9 cellular contexts compared by ENCODE assay signal in the genomic region with DNA sequence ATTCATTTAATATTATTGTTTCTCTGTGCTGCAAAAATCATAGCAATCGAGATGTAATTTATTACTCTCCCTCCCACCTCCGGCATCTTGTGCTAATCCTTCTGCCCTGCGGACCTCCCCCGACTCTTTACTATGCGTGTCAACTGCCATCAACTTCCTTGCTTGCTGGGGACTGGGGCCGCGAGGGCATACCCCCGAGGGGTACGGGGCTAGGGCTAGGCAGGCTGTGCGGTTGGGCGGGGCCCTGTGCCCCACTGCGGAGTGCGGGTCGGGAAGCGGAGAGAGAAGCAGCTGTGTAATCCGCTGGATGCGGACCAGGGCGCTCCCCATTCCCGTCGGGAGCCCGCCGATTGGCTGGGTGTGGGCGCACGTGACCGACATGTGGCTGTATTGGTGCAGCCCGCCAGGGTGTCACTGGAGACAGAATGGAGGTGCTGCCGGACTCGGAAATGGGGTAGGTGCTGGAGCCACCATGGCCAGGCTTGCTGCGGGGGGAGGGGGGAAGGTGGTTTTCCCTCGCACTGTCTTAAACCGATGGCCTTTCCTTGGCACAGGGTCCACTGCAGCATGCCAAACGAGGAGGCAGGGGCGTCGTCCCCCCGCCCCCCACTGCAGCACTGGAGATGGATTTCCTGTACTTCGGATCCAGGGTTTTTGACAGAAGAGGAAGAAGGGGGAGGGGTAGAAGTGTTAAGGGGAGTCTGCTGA. TPM values are rescaled to one million over a fixed set of nuclear protein-coding genes. Genes with fewer than 3 reads are reported as not detected.
DNase-seq lines count a peak whose midpoint lies in the region; ATAC-seq, FAIRE-seq and TF ChIP-seq lines count a peak whose summit lies in the region.
"Had no signal": no experiment of that assay in that cellular context is flagged by ENCODE, and none has a peak within 500 bp of the region (broad histone marks: within the 10 kb centered on the region; RNA-seq: fewer than 3 reads in every experiment).

A gene (plus strand): TSS at position 414 of the 708 bp plus-strand sequence. CDS start 17,006 bp downstream, outside the sequence.

- TF ChIP-seq CTCF in WTC11 (IDR thresholded peaks at IDR 0.05) (no peak), bronchial epithelial cell (IDR thresholded peaks at IDR 0.05; ENCODE audit: insufficient read depth, low read length, severe bottlenecking) (no peak)

- no peaks in the 10 kb centered on the region for H3K9me3 Mint-ChIP-seq in WTC11

- peaks cover 22% of the 10 kb centered on the region for H3K4me1 Mint-ChIP-seq in WTC11

- peak within 1 kb of the TSS; percentile 95 for H3K27ac Mint-ChIP-seq in WTC11

- no peaks in the 10 kb centered on the region for H3K36me3 Mint-ChIP-seq in WTC11

- CTCF ChIA-PET in WTC11 (lab: Charles Lee) = interaction anchor here (1.3 to 2.1 kb wide), 4 partner anchors 20 to 111 kb away, joined by 3 to 16 read pairs (median 10); no protein-coding TSS in a partner anchor

- H3K4me3 ChIP-seq in bronchial epithelial cell (ENCODE audit: low read depth, low read length) (peak within 1 kb of the TSS; percentile 57), small intestine (ENCODE audit: low read depth in 1 of 2, low read length in 2 of 2) (peak within 1 kb of the TSS; percentile 54 to 82)

- H3K4me3 Mint-ChIP-seq in WTC11 = peak within 1 kb of the TSS; percentile 92

- peak; percentile 60 for TF ChIP-seq POLR2A in GM18526 (IDR thresholded peaks at IDR 0.05; ENCODE audit: extremely low read depth, insufficient read length)

- POLR2A ChIA-PET in WTC11 (lab: Charles Lee) = interaction anchor here (1.0 to 1.5 kb wide), 2 partner anchors 30 to 40 kb away, joined by 4 read pairs; no protein-coding TSS in a partner anchor

- H3K27ac ChIP-seq in small intestine (ENCODE audit: low read depth in 1 of 2, low read length in 1 of 2) = peak within 1 kb of the TSS in 1 of 2 donors; percentile 78
- H3K27ac ChIP-seq: C4-2B had no signal

- H3K27me3 Mint-ChIP-seq in WTC11 (ENCODE audit: low read depth) = no peaks in the 10 kb centered on the region

- H3K4me1 ChIP-seq in small intestine (ENCODE audit: control insufficient read depth in 2 of 2, insufficient read depth in 1 of 2, low read depth in 1 of 2, low read length in 1 of 2) = peaks cover 0 to 4% of the 10 kb centered on the region in 2 donors

- ATAC-seq in HG03060 (IDR thresholded peaks at IDR 0.05; ENCODE audit: low read depth, unreplicated experiment) (peak; percentile 90), WTC11 (peak; percentile 97)

- WGBS in small intestine, 3 donors = 1 to 7% (median 5%) methylated on average over 33 to 36 of the region's 36 CpGs

- no peaks in the 10 kb centered on the region for H3K9me3 ChIP-seq in small intestine (ENCODE audit: control insufficient read depth, low read depth)

- FAIRE-seq in bronchial epithelial cell (lab: Jason Lieb, UNC) (no peak), small intestine (lab: Jason Lieb, UNC) (no peak)

- H3K27me3 ChIP-seq in bronchial epithelial cell (ENCODE audit: control insufficient read depth, insufficient read depth, low read length) (no peaks in the 10 kb centered on the region), small intestine (ENCODE audit: control insufficient read depth in 2 of 2, insufficient read depth in 2 of 2, low read length in 2 of 2) (no peaks in the 10 kb centered on the region)

- DNase-seq in A172 (ENCODE audit: low spot score) (peak; percentile 86), NCI-H2227 (lab: John Stamatoyannopoulos, UW; ENCODE audit: unreplicated experiment) (peak; percentile 87), WTC11 (ENCODE audit: low spot score) (peak; percentile 92), bronchial epithelial cell (ENCODE audit: low read depth) (peak; percentile 79), iPS-NIHi7 (ENCODE audit: extremely low spot score) (peak; percentile 90), small intestine (peak; percentile 70)

- no peaks in the 10 kb centered on the region for H3K36me3 ChIP-seq in bronchial epithelial cell (ENCODE audit: control insufficient read depth, insufficient read depth, low read length)
- no peaks in the 10 kb centered on the region for H3K36me3 ChIP-seq in small intestine (ENCODE audit: control insufficient read depth in 2 of 2, insufficient read depth in 2 of 2, low read length in 2 of 2)

TF ChIP-seq in WTC11, 78 proteins besides CTCF, POLR2A, EP300 and RAD21 (continues in another document):
- TF ChIP-seq, protein P1, sequence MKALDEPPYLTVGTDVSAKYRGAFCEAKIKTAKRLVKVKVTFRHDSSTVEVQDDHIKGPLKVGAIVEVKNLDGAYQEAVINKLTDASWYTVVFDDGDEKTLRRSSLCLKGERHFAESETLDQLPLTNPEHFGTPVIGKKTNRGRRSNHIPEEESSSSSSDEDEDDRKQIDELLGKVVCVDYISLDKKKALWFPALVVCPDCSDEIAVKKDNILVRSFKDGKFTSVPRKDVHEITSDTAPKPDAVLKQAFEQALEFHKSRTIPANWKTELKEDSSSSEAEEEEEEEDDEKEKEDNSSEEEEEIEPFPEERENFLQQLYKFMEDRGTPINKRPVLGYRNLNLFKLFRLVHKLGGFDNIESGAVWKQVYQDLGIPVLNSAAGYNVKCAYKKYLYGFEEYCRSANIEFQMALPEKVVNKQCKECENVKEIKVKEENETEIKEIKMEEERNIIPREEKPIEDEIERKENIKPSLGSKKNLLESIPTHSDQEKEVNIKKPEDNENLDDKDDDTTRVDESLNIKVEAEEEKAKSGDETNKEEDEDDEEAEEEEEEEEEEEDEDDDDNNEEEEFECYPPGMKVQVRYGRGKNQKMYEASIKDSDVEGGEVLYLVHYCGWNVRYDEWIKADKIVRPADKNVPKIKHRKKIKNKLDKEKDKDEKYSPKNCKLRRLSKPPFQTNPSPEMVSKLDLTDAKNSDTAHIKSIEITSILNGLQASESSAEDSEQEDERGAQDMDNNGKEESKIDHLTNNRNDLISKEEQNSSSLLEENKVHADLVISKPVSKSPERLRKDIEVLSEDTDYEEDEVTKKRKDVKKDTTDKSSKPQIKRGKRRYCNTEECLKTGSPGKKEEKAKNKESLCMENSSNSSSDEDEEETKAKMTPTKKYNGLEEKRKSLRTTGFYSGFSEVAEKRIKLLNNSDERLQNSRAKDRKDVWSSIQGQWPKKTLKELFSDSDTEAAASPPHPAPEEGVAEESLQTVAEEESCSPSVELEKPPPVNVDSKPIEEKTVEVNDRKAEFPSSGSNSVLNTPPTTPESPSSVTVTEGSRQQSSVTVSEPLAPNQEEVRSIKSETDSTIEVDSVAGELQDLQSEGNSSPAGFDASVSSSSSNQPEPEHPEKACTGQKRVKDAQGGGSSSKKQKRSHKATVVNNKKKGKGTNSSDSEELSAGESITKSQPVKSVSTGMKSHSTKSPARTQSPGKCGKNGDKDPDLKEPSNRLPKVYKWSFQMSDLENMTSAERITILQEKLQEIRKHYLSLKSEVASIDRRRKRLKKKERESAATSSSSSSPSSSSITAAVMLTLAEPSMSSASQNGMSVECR (CRISPR knock-in tag; IDR thresholded peaks at IDR 0.05; ENCODE audit: borderline replicate concordance) = peak; percentile 58; the same call in 1 of the 2 replicates
- TF ChIP-seq SP1 (CRISPR knock-in tag; conservative IDR thresholded peaks at IDR 0.05) = peak; percentile 66; the same call in 1 of the 2 replicates
- 0 out of 2 replicates have a peak, but pooled peaks have one; percentile 82 for TF ChIP-seq SMAD3 (CRISPR knock-in tag; IDR thresholded peaks at IDR 0.05; ENCODE audit: borderline replicate concordance)
- TF ChIP-seq, protein P2, sequence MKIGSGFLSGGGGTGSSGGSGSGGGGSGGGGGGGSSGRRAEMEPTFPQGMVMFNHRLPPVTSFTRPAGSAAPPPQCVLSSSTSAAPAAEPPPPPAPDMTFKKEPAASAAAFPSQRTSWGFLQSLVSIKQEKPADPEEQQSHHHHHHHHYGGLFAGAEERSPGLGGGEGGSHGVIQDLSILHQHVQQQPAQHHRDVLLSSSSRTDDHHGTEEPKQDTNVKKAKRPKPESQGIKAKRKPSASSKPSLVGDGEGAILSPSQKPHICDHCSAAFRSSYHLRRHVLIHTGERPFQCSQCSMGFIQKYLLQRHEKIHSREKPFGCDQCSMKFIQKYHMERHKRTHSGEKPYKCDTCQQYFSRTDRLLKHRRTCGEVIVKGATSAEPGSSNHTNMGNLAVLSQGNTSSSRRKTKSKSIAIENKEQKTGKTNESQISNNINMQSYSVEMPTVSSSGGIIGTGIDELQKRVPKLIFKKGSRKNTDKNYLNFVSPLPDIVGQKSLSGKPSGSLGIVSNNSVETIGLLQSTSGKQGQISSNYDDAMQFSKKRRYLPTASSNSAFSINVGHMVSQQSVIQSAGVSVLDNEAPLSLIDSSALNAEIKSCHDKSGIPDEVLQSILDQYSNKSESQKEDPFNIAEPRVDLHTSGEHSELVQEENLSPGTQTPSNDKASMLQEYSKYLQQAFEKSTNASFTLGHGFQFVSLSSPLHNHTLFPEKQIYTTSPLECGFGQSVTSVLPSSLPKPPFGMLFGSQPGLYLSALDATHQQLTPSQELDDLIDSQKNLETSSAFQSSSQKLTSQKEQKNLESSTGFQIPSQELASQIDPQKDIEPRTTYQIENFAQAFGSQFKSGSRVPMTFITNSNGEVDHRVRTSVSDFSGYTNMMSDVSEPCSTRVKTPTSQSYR (CRISPR knock-in tag; IDR thresholded peaks at IDR 0.05) = peak; percentile 38; the same call in 1 of the 2 replicates
- TF ChIP-seq KAT7 (CRISPR knock-in tag; IDR thresholded peaks at IDR 0.05; ENCODE audit: borderline replicate concordance) = 0 out of 2 replicates have a peak, but pooled peaks have one; percentile 67
- no peak for TF ChIP-seq TP53 (CRISPR knock-in tag; IDR thresholded peaks at IDR 0.05)
- TF ChIP-seq FOXP1 (CRISPR knock-in tag; IDR thresholded peaks at IDR 0.05; ENCODE audit: borderline replicate concordance) = peak; percentile 85; the same call in 1 of the 2 replicates
- TF ChIP-seq CREM (CRISPR knock-in tag; IDR thresholded peaks at IDR 0.05) = no peak
- TF ChIP-seq ATF1 (CRISPR knock-in tag; IDR thresholded peaks at IDR 0.05) = no peak
- TF ChIP-seq, protein P3, sequence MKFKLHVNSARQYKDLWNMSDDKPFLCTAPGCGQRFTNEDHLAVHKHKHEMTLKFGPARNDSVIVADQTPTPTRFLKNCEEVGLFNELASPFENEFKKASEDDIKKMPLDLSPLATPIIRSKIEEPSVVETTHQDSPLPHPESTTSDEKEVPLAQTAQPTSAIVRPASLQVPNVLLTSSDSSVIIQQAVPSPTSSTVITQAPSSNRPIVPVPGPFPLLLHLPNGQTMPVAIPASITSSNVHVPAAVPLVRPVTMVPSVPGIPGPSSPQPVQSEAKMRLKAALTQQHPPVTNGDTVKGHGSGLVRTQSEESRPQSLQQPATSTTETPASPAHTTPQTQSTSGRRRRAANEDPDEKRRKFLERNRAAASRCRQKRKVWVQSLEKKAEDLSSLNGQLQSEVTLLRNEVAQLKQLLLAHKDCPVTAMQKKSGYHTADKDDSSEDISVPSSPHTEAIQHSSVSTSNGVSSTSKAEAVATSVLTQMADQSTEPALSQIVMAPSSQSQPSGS (CRISPR knock-in tag; IDR thresholded peaks at IDR 0.05; ENCODE audit: borderline replicate concordance, low read depth) = no peak
- TF ChIP-seq ZNF317 (CRISPR knock-in tag; IDR thresholded peaks at IDR 0.05; ENCODE audit: borderline replicate concordance, low read depth) = no peak

RNA-seq across cellular contexts. Expression of the gene that starts here (rescaled TPM):
- total RNA-seq in A172 (2014; rRNA removed; shearing (Covaris generic)) = 36.7 and 49.4 TPM in 2 replicates
- total RNA-seq in WTC11 (2021) (31.8 to 40.0 TPM (median 33.1 TPM) in 3 replicates), bronchial epithelial cell (33.7 and 37.1 TPM in 2 replicates)
- 10 to 100 TPM in 2 of 3 donors, 1 to 10 TPM in 1; 8.0 to 20.4 (median 13.2) TPM for polyA plus RNA-seq in small intestine
